Comparison of ENCODE assay signal across 9 cellular contexts in the genomic region with DNA sequence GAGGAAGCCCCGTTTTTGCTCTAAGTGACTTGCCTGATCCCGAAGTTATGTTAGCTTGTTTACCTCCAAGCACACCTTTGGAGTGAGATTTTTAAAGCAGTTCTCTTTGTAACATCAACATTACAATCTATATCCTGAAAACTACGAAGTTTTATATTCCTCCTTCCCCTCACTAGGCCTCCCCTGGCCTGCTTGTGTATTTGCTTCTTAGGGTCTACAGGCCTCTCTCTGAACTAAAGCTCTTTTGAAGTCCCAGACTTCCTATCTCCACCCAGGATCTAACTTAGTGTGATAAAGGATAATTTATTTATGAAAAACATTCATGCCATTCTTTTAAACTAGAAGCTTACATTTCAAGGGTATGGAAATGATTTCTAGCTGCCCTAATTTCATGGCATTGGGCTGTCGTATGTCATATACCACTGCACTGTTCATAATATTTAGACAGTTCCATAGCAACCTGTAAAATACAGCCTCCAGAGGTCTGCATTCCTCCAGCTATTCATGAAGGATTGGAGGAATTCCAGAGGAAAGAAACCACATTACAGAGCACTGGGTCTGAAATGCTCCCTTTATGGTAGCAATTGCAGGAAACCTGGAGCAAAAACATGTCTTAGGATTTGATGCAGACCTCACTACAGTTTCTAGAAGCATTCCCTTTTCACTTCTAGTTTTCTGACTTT. TPM values are rescaled to one million over a fixed set of nuclear protein-coding genes. Genes with fewer than 3 reads are reported as not detected.
DNase-seq lines count a peak whose midpoint lies in the region; ATAC-seq and TF ChIP-seq lines count a peak whose summit lies in the region.
"Had no signal": no experiment of that assay in that cellular context is flagged by ENCODE, and none has a peak within 500 bp of the region (broad histone marks: within the 10 kb centered on the region; RNA-seq: fewer than 3 reads in every experiment).

No MANE protein-coding gene starts in this region.

- TF ChIP-seq CTCF in epithelial cell of esophagus (IDR thresholded peaks at IDR 0.05; ENCODE audit: insufficient read depth, low read depth, low read length, missing control alignments) = no peak
- TF ChIP-seq CTCF in neural crest cell (conservative IDR thresholded peaks at IDR 0.05) = no peak

- H3K9me3 Mint-ChIP-seq in neural crest cell = peaks cover 3% of the 10 kb centered on the region
- H3K9me3 Mint-ChIP-seq: dendritic cell treated with granulocyte-macrophage colony-stimulating factor and Interleukin-4, amounts not matched to agents 40 ng/mL and 50 ng/mL, for 4 days had no signal

- peak overlapping the region; percentile 46 for H3K27ac Mint-ChIP-seq in neural crest cell (ENCODE audit: unreplicated experiment)
- H3K27ac Mint-ChIP-seq: dendritic cell treated with granulocyte-macrophage colony-stimulating factor and Interleukin-4, amounts not matched to agents 40 ng/mL and 50 ng/mL, for 4 days had no signal

- peaks cover 5% of the 10 kb centered on the region for H3K36me3 Mint-ChIP-seq in neural crest cell (ENCODE audit: low read depth)

- ATAC-seq in GM21619 (IDR thresholded peaks at IDR 0.05; ENCODE audit: unreplicated experiment) = no peak

- H3K27me3 Mint-ChIP-seq in neural crest cell (ENCODE audit: low read depth) = no peaks in the 10 kb centered on the region
- H3K27me3 Mint-ChIP-seq: dendritic cell treated with granulocyte-macrophage colony-stimulating factor and Interleukin-4, amounts not matched to agents 40 ng/mL and 50 ng/mL, for 4 days had no signal

- H3K4me3 ChIP-seq in epithelial cell of esophagus (ENCODE audit: low read length) = no peak overlapping the region

- peaks cover 20% of the 10 kb centered on the region for H3K4me1 Mint-ChIP-seq in neural crest cell

- peak; percentile 42 for DNase-seq in DMS53 (lab: John Stamatoyannopoulos, UW)
- no peak for DNase-seq in DMS53 treated with DMSO at 0.1 percent for 48 hours (lab: John Stamatoyannopoulos, UW; ENCODE audit: unreplicated experiment)
- DNase-seq in RPMI7951 (ENCODE audit: low read depth) = peak; percentile 99
- DNase-seq in epithelial cell of esophagus (ENCODE audit: low read depth) = peak; percentile 45
- no peak for DNase-seq in neural crest cell (ENCODE audit: low read depth, low spot score)
- DNase-seq in cortex of kidney (lab: John Stamatoyannopoulos, UW) = no peak
- DNase-seq in NCI-H1694 (lab: John Stamatoyannopoulos, UW) = no peak

- no peak overlapping the region for H3K4me3 Mint-ChIP-seq in neural crest cell
- H3K4me3 Mint-ChIP-seq: dendritic cell treated with granulocyte-macrophage colony-stimulating factor and Interleukin-4, amounts not matched to agents 40 ng/mL and 50 ng/mL, for 4 days had no signal

RNA-seq across cellular contexts. Expression of a gene that starts 36.0 kb away (rescaled TPM):
- total RNA-seq in RPMI7951 (2014; rRNA removed; shearing (Covaris generic)) = 53.3 and 62.4 TPM in 2 replicates
- total RNA-seq in neural crest cell = not detected in 2 replicates

Comparison
In these comparisons a context has a peak if more than half of its experiments do, and no peak if none do; other contexts are left out.
1. DNase-seq: peak in DMS53 (single experiment), RPMI7951 (single experiment) and epithelial cell of esophagus (single experiment); none in DMS53 treated with DMSO at 0.1 percent for 48 hours (single experiment), neural crest cell (single experiment), cortex of kidney (single experiment) and NCI-H1694 (single experiment).
2. RNA of a gene that starts 36.0 kb away (total RNA-seq): 53.3 to 62.4 TPM in RPMI7951; not detected in neural crest cell; every median in the first group is over 10 times any median in the second.